ENCODE assay signal across 28 cellular contexts in genomic region chr6:130991422-130992144, GRCh38.
"Had no signal": no experiment of that assay in that cellular context is flagged by ENCODE, and none has a peak within 500 bp of the region (broad histone marks: within the 10 kb centered on the region; RNA-seq: fewer than 3 reads in every experiment).

No MANE protein-coding gene starts in this region.

- H3K27me3 ChIP-seq: ascending aorta, brain microvascular endothelial cell, esophagus muscularis mucosa, hepatocyte, neural progenitor cell, sigmoid colon, uterus had no signal

- H3K4me1 Mint-ChIP-seq: activated CD4-positive, alpha-beta memory T cell treated with anti-CD3 and anti-CD28 coated beads, Interleukin-2, amount 10 ng/mL, durations not matched to agents 7 days and 5 days; activated CD4-positive, alpha-beta T cell treated with anti-CD3 and anti-CD28 coated beads, Interleukin-2, amount 10 ng/mL, durations not matched to agents 7 days and 5 days; activated naive CD4-positive, alpha-beta T cell treated with anti-CD3 and anti-CD28 coated beads, Interleukin-2, amount 10 ng/mL, durations not matched to agents 7 days and 5 days; activated naive CD8-positive, alpha-beta T cell treated with anti-CD3 and anti-CD28 coated beads, Interleukin-2, amount 10 ng/mL, durations not matched to agents 7 days and 5 days; stimulated activated effector memory CD8-positive, alpha-beta T cell treated with anti-CD3 and anti-CD28 coated beads, Interleukin-12 subunit alpha, Interleukin-12 subunit beta, amount 100 ng/mL, for 72 hours had no signal

- H3K36me3 Mint-ChIP-seq: activated naive CD4-positive, alpha-beta T cell treated with anti-CD3 and anti-CD28 coated beads, Interleukin-2, amount 10 ng/mL, durations not matched to agents 7 days and 5 days; activated naive CD8-positive, alpha-beta T cell treated with anti-CD3 and anti-CD28 coated beads, Interleukin-2, amount 10 ng/mL, durations not matched to agents 7 days and 5 days; stimulated activated effector memory CD8-positive, alpha-beta T cell treated with anti-CD3 and anti-CD28 coated beads, Interleukin-12 subunit alpha, Interleukin-12 subunit beta, amount 100 ng/mL, for 72 hours; type B pancreatic cell had no signal

- H3K27ac ChIP-seq: ascending aorta, brain microvascular endothelial cell, hepatocyte, lower lobe of right lung, neural progenitor cell, sigmoid colon, uterus, WERI-Rb-1 had no signal

- DNase-seq: activated CD4-positive, alpha-beta memory T cell treated with anti-CD3 and anti-CD28 coated beads, Interleukin-2, amount 10 ng/mL, durations not matched to agents 7 days and 5 days; activated CD4-positive, alpha-beta T cell treated with anti-CD3 and anti-CD28 coated beads, Interleukin-2, amount 10 ng/mL, durations not matched to agents 7 days and 5 days; activated CD4-positive, CD25-positive, alpha-beta regulatory T cell treated with anti-CD3 and anti-CD28 coated beads, Interleukin-2, amount 50 U/mL, for 72 hours; activated CD8-positive, alpha-beta memory T cell treated with anti-CD3 and anti-CD28 coated beads, Interleukin-2, amount 50 U/mL, for 48 hours; activated gamma-delta T cell; activated naive CD4-positive, alpha-beta T cell treated with anti-CD3 and anti-CD28 coated beads, Interleukin-2, amount 10 ng/mL, durations not matched to agents 7 days and 5 days; activated naive CD8-positive, alpha-beta T cell treated with anti-CD3 and anti-CD28 coated beads, Interleukin-2, amount 10 ng/mL, durations not matched to agents 7 days and 5 days; activated T-cell treated with anti-CD3 and anti-CD28 coated beads, Interleukin-2, amount 50 U/mL, for 24 hours; brain microvascular endothelial cell; caudate nucleus; lower lobe of right lung; mesenchymal stem cell; naive thymus-derived CD8-positive, alpha-beta T cell; sigmoid colon; small intestine; stimulated activated CD4-positive, alpha-beta T cell treated with anti-CD3 and anti-CD28 coated beads, Interleukin-4, amount 100 ng/mL, for 24 hours; SW 1271; T-helper 9 cell; uterus; WERI-Rb-1 had no signal

- H3K9me3 Mint-ChIP-seq: activated CD4-positive, alpha-beta memory T cell treated with anti-CD3 and anti-CD28 coated beads, Interleukin-2, amount 10 ng/mL, durations not matched to agents 7 days and 5 days; activated naive CD4-positive, alpha-beta T cell treated with anti-CD3 and anti-CD28 coated beads, Interleukin-2, amount 10 ng/mL, durations not matched to agents 7 days and 5 days; stimulated activated effector memory CD8-positive, alpha-beta T cell treated with anti-CD3 and anti-CD28 coated beads, Interleukin-12 subunit alpha, Interleukin-12 subunit beta, amount 100 ng/mL, for 72 hours had no signal

- H3K4me1 ChIP-seq: ascending aorta, neural progenitor cell, uterus had no signal

- ATAC-seq: lower lobe of right lung; naive thymus-derived CD8-positive, alpha-beta T cell; stimulated activated effector memory CD8-positive, alpha-beta T cell treated with anti-CD3 and anti-CD28 coated beads, Interleukin-12 subunit alpha, Interleukin-12 subunit beta, amount 100 ng/mL, for 72 hours had no signal

- H3K36me3 ChIP-seq: ascending aorta, brain microvascular endothelial cell, esophagus muscularis mucosa, lower lobe of right lung, neural progenitor cell, sigmoid colon, uterus, WERI-Rb-1 had no signal

- H3K4me3 Mint-ChIP-seq: activated CD4-positive, alpha-beta memory T cell treated with anti-CD3 and anti-CD28 coated beads, Interleukin-2, amount 10 ng/mL, durations not matched to agents 7 days and 5 days; activated CD4-positive, alpha-beta T cell treated with anti-CD3 and anti-CD28 coated beads, Interleukin-2, amount 10 ng/mL, durations not matched to agents 7 days and 5 days; activated naive CD4-positive, alpha-beta T cell treated with anti-CD3 and anti-CD28 coated beads, Interleukin-2, amount 10 ng/mL, durations not matched to agents 7 days and 5 days; activated naive CD8-positive, alpha-beta T cell treated with anti-CD3 and anti-CD28 coated beads, Interleukin-2, amount 10 ng/mL, durations not matched to agents 7 days and 5 days; activated T-cell treated with anti-CD3 and anti-CD28 coated beads, Interleukin-2, amount 50 U/mL, for 24 hours; naive thymus-derived CD8-positive, alpha-beta T cell; neural progenitor cell; stimulated activated effector memory CD8-positive, alpha-beta T cell treated with anti-CD3 and anti-CD28 coated beads, Interleukin-12 subunit alpha, Interleukin-12 subunit beta, amount 100 ng/mL, for 72 hours; stimulated activated naive CD8-positive, alpha-beta T cell treated with anti-CD3 and anti-CD28 coated beads, Interleukin-15, Interleukin-2, amounts not matched to agents 100 ng/mL and 50 ng/mL, for 24 hours; T-helper 1 cell treated with Interleukin-12 subunit alpha and Interleukin-12 subunit beta and Interleukin-4 antibody, amounts not matched to agents 30 μg/mL and 1 μg/mL, for 36 hours; type B pancreatic cell had no signal

- H3K27me3 Mint-ChIP-seq: activated CD4-positive, alpha-beta memory T cell treated with anti-CD3 and anti-CD28 coated beads, Interleukin-2, amount 10 ng/mL, durations not matched to agents 7 days and 5 days; activated CD4-positive, alpha-beta T cell treated with anti-CD3 and anti-CD28 coated beads, Interleukin-2, amount 10 ng/mL, durations not matched to agents 7 days and 5 days; activated naive CD4-positive, alpha-beta T cell treated with anti-CD3 and anti-CD28 coated beads, Interleukin-2, amount 10 ng/mL, durations not matched to agents 7 days and 5 days; activated naive CD8-positive, alpha-beta T cell treated with anti-CD3 and anti-CD28 coated beads, Interleukin-2, amount 10 ng/mL, durations not matched to agents 7 days and 5 days; activated T-cell treated with anti-CD3 and anti-CD28 coated beads, Interleukin-2, amount 50 U/mL, for 24 hours; naive thymus-derived CD8-positive, alpha-beta T cell; stimulated activated naive CD8-positive, alpha-beta T cell treated with anti-CD3 and anti-CD28 coated beads, Interleukin-15, Interleukin-2, amounts not matched to agents 100 ng/mL and 50 ng/mL, for 24 hours; type B pancreatic cell had no signal

- H3K4me3 ChIP-seq: ascending aorta, esophagus muscularis mucosa, hepatocyte, lower lobe of right lung, neural progenitor cell, sigmoid colon, uterus had no signal

- H3K27ac Mint-ChIP-seq: activated CD4-positive, alpha-beta memory T cell treated with anti-CD3 and anti-CD28 coated beads, Interleukin-2, amount 10 ng/mL, durations not matched to agents 7 days and 5 days; activated CD4-positive, alpha-beta T cell treated with anti-CD3 and anti-CD28 coated beads, Interleukin-2, amount 10 ng/mL, durations not matched to agents 7 days and 5 days; activated naive CD4-positive, alpha-beta T cell treated with anti-CD3 and anti-CD28 coated beads, Interleukin-2, amount 10 ng/mL, durations not matched to agents 7 days and 5 days; activated naive CD8-positive, alpha-beta T cell treated with anti-CD3 and anti-CD28 coated beads, Interleukin-2, amount 10 ng/mL, durations not matched to agents 7 days and 5 days; activated T-cell treated with anti-CD3 and anti-CD28 coated beads, Interleukin-2, amount 50 U/mL, for 24 hours; naive thymus-derived CD8-positive, alpha-beta T cell; neural progenitor cell; stimulated activated effector memory CD8-positive, alpha-beta T cell treated with anti-CD3 and anti-CD28 coated beads, Interleukin-12 subunit alpha, Interleukin-12 subunit beta, amount 100 ng/mL, for 72 hours; stimulated activated naive CD8-positive, alpha-beta T cell treated with anti-CD3 and anti-CD28 coated beads, Interleukin-15, Interleukin-2, amounts not matched to agents 100 ng/mL and 50 ng/mL, for 24 hours; T-helper 1 cell treated with Interleukin-12 subunit alpha and Interleukin-12 subunit beta and Interleukin-4 antibody, amounts not matched to agents 30 μg/mL and 1 μg/mL, for 36 hours; type B pancreatic cell had no signal

- H3K9me3 ChIP-seq: ascending aorta, esophagus muscularis mucosa, lower lobe of right lung, sigmoid colon, uterus had no signal
